10 cellular contexts compared by ENCODE assay signal in genomic region chr5:180786398-180787005, GRCh38. TPM values are rescaled to one million over a fixed set of nuclear protein-coding genes. Genes with fewer than 3 reads are reported as not detected.
DNase-seq lines count a peak whose midpoint lies in the region; TF ChIP-seq lines count a peak whose summit lies in the region.
"Had no signal": no experiment of that assay in that cellular context is flagged by ENCODE, and none has a peak within 500 bp of the region (broad histone marks: within the 10 kb centered on the region; RNA-seq: fewer than 3 reads in every experiment).

No MANE protein-coding gene starts in this region.

- H3K9me3 ChIP-seq in muscle layer of colon (ENCODE audit: low read length), result no peaks in the 10 kb centered on the region
- no peaks in the 10 kb centered on the region for H3K9me3 ChIP-seq in tibial artery

- H3K27me3 Mint-ChIP-seq in activated CD4-positive, alpha-beta T cell treated with anti-CD3 and anti-CD28 coated beads, Interleukin-2, amount 10 ng/mL, durations not matched to agents 7 days and 5 days, result no peaks in the 10 kb centered on the region
- H3K27me3 Mint-ChIP-seq: activated naive CD4-positive, alpha-beta T cell treated with anti-CD3 and anti-CD28 coated beads, Interleukin-2, amount 50 U/mL, for 24 hours had no signal

- DNase-seq in activated CD4-positive, alpha-beta T cell treated with anti-CD3 and anti-CD28 coated beads, Interleukin-2, amount 10 ng/mL, durations not matched to agents 7 days and 5 days, result no peak
- no peak for DNase-seq in activated CD4-positive, alpha-beta T cell treated with anti-CD3 and anti-CD28 coated beads for 4 hours
- DNase-seq in coronary artery (ENCODE audit: low spot score) (no peak), tibial artery (no peak), GM13977 (ENCODE audit: low spot score) (no peak), cerebellum (ENCODE audit: low spot score) (no peak), NCI-H2171 treated with DMSO at 0.1 percent for 48 hours (lab: John Stamatoyannopoulos, UW) (no peak)

- H3K36me3 ChIP-seq in muscle layer of colon (ENCODE audit: insufficient read depth, low read length), result peaks cover 19% of the 10 kb centered on the region
- H3K36me3 ChIP-seq in tibial artery, result peaks cover 17 to 45% (median 41%) of the 10 kb centered on the region in 3 donors

- H3K4me3 Mint-ChIP-seq in activated CD4-positive, alpha-beta T cell treated with anti-CD3 and anti-CD28 coated beads, Interleukin-2, amount 10 ng/mL, durations not matched to agents 7 days and 5 days, result no peak overlapping the region
- H3K4me3 Mint-ChIP-seq: activated naive CD4-positive, alpha-beta T cell treated with anti-CD3 and anti-CD28 coated beads, Interleukin-2, amount 50 U/mL, for 24 hours had no signal

- H3K4me1 Mint-ChIP-seq in activated CD4-positive, alpha-beta T cell treated with anti-CD3 and anti-CD28 coated beads, Interleukin-2, amount 10 ng/mL, durations not matched to agents 7 days and 5 days, result peaks cover 30% of the 10 kb centered on the region

- peak overlapping the region; percentile 28 for H3K4me3 ChIP-seq in coronary artery
- H3K4me3 ChIP-seq in muscle layer of colon (ENCODE audit: low read depth in 1 of 2, low read length in 2 of 2), result no peak overlapping the region
- H3K4me3 ChIP-seq in tibial artery, result no peak overlapping the region

- H3K9me3 Mint-ChIP-seq in activated CD4-positive, alpha-beta T cell treated with anti-CD3 and anti-CD28 coated beads, Interleukin-2, amount 10 ng/mL, durations not matched to agents 7 days and 5 days, result no peaks in the 10 kb centered on the region
- H3K9me3 Mint-ChIP-seq: activated naive CD4-positive, alpha-beta T cell treated with anti-CD3 and anti-CD28 coated beads, Interleukin-2, amount 50 U/mL, for 24 hours had no signal

- peak overlapping the region; percentile 44 for H3K27ac Mint-ChIP-seq in activated CD4-positive, alpha-beta T cell treated with anti-CD3 and anti-CD28 coated beads, Interleukin-2, amount 10 ng/mL, durations not matched to agents 7 days and 5 days

- CTCF ChIA-PET in activated CD4-positive, alpha-beta T cell treated with anti-CD3 and anti-CD28 coated beads, Interleukin-2, amount 10 ng/mL, durations not matched to agents 7 days and 5 days (lab: Charles Lee), result interaction anchor here (1.5 kb wide), 1 partner anchor 9 kb away, joined by 4 read pairs; no protein-coding TSS in a partner anchor

- H3K4me1 ChIP-seq in muscle layer of colon (ENCODE audit: insufficient read depth, low read length), result peaks cover 31% of the 10 kb centered on the region
- peaks cover 10 to 44% (median 33%) of the 10 kb centered on the region in 4 donors for H3K4me1 ChIP-seq in tibial artery

- H3K27me3 ChIP-seq in muscle layer of colon (ENCODE audit: control insufficient read depth in 1 of 2, insufficient read depth in 2 of 2, low read length in 2 of 2) (no peaks in the 10 kb centered on the region), tibial artery (no peaks in the 10 kb centered on the region)

- peak overlapping the region; percentile 76 to 86 for H3K27ac ChIP-seq in coronary artery
- peak overlapping the region; percentile 79 for H3K27ac ChIP-seq in muscle layer of colon (ENCODE audit: low read depth, low read length)
- peak overlapping the region; percentile 63 to 82 for H3K27ac ChIP-seq in tibial artery

- in situ Hi-C loops in GM13977 (cut with MboI; ENCODE audit: low pct_unique_long_range_greater_than_20kb, low sequenced_read_pairs, unreplicated experiment), result no loop called here

- POLR2A ChIA-PET in activated CD4-positive, alpha-beta T cell treated with anti-CD3 and anti-CD28 coated beads, Interleukin-2, amount 10 ng/mL, durations not matched to agents 7 days and 5 days (lab: Charles Lee), result interaction anchor here (0.6 kb wide), 1 partner anchor 54 kb away, joined by 3 read pairs; no protein-coding TSS in a partner anchor

- H3K9ac ChIP-seq in muscle layer of colon (ENCODE audit: low read length), result peak overlapping the region; percentile 29

- H3K36me3 Mint-ChIP-seq in activated CD4-positive, alpha-beta T cell treated with anti-CD3 and anti-CD28 coated beads, Interleukin-2, amount 10 ng/mL, durations not matched to agents 7 days and 5 days (ENCODE audit: low read depth), result peaks cover 21% of the 10 kb centered on the region

- intact Hi-C loops in tibial artery (cut with DNase I; ENCODE audit: low total_unique reads), result loop anchor here (5.0 to 10.0 kb wide), 2 partner anchors 81 to 368 kb away; no protein-coding TSS in a partner anchor

- TF ChIP-seq CTCF in coronary artery (IDR thresholded peaks at IDR 0.05) (no peak), tibial artery (IDR thresholded peaks at IDR 0.05) (no peak), GM13977 (IDR thresholded peaks at IDR 0.05; ENCODE audit: extremely low read depth, insufficient read depth, missing control alignments) (no peak)

RNA-seq across cellular contexts. Expression of gene MGAT1, which starts 16.1 kb away (rescaled TPM):
- 100 to 1,000 TPM; 136 to 152 TPM for total RNA-seq in activated CD4-positive, alpha-beta T cell treated with anti-CD3 and anti-CD28 coated beads, Interleukin-2, amount 10 ng/mL, durations not matched to agents 7 days and 5 days
- total RNA-seq in cerebellum, result 24.1 TPM

RNA-seq across cellular contexts. Expression of gene OR2Y1, which starts 46.6 kb away (rescaled TPM):
- not detected for total RNA-seq in activated CD4-positive, alpha-beta T cell treated with anti-CD3 and anti-CD28 coated beads, Interleukin-2, amount 10 ng/mL, durations not matched to agents 7 days and 5 days
- not detected for total RNA-seq in cerebellum
- total RNA-seq: subcutaneous adipose tissue had no signal
